ENCODE assay signal across 29 cellular contexts in the genomic region with DNA sequence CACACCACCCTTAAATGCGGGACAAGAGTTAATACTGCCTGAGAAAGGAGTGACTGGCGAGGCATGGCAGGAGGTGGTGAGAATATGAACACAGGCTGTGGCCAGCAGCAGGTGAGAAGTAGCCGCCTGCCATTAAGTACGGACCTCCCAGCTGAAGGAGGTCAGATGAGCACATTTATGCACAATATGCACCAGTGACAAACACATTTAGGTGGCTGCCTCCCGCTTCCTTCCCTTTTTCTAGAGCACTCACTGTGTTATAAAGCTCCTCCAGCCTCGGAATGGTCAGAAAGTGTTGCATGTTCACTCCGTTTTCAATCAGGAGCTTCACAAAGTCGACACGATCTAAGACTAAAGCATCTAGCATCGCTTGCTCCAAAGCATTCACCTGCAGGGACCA. TPM values are rescaled to one million over a fixed set of nuclear protein-coding genes. Genes with fewer than 3 reads are reported as not detected.
A peak's percentile ranks its signal among the peaks of the same experiment; 100 is the strongest.
DNase-seq lines count a peak whose midpoint lies in the region; ATAC-seq and TF ChIP-seq lines count a peak whose summit lies in the region.
"Had no signal": no experiment of that assay in that cellular context is flagged by ENCODE, and none has a peak within 500 bp of the region (broad histone marks: within the 10 kb centered on the region; RNA-seq: fewer than 3 reads in every experiment).

No MANE protein-coding gene starts in this region.

- H4K20me1 ChIP-seq in BLaER1 = no peaks in the 10 kb centered on the region
- H4K20me1 ChIP-seq in H9 (ENCODE audit: control insufficient read depth, insufficient read depth, insufficient read length) = no peaks in the 10 kb centered on the region

- H3K79me2 ChIP-seq in H9 (ENCODE audit: insufficient read depth, low read length) = no peaks in the 10 kb centered on the region

- no peak overlapping the region for H3K56ac ChIP-seq in H9 (ENCODE audit: insufficient read length, low read depth, low read length)

- H3K9me3 Mint-ChIP-seq in IgD-negative memory B cell = peaks cover 0 to under 1% (median 0%) of the 10 kb centered on the region in 3 donors
- no peaks in the 10 kb centered on the region for H3K9me3 Mint-ChIP-seq in memory B cell
- H3K9me3 Mint-ChIP-seq in H9 = no peaks in the 10 kb centered on the region
- H3K9me3 Mint-ChIP-seq: activated CD4-positive, alpha-beta T cell treated with anti-CD3 and anti-CD28 coated beads, Interleukin-2, amount 10 ng/mL, durations not matched to agents 7 days and 5 days; CD4-positive, alpha-beta memory T cell; mesothelial cell of epicardium had no signal

- H4K5ac ChIP-seq in H9 (ENCODE audit: insufficient read length, low read depth, low read length) = no peak overlapping the region

- no peak overlapping the region for H2AFZ ChIP-seq in H9 (ENCODE audit: low read length)
- H2AFZ ChIP-seq: PC-9 had no signal

- H3K14ac ChIP-seq in H9 (ENCODE audit: insufficient read depth, low read length) = no peak overlapping the region

- H3K4me1 Mint-ChIP-seq in IgD-negative memory B cell (peaks cover 36 to 43% (median 41%) of the 10 kb centered on the region in 3 donors), memory B cell (peaks cover 33% of the 10 kb centered on the region), H9 (peaks cover 9 to 11% of the 10 kb centered on the region in 2 experiments)
- H3K4me1 Mint-ChIP-seq: mesothelial cell of epicardium had no signal

- no peaks in the 10 kb centered on the region for H3K79me1 ChIP-seq in H9 (ENCODE audit: insufficient read depth, low read depth, low read length, poor library complexity, severe bottlenecking)

- no peak overlapping the region for H3K18ac ChIP-seq in H9 (ENCODE audit: insufficient read length, low read depth, low read length)

- DNase-seq in SKM-1 treated with dmso at 0.1 percent for 144 hours (lab: John Stamatoyannopoulos, UW; ENCODE audit: unreplicated experiment) (peak; percentile 69), memory B cell (ENCODE audit: low spot score in 2 of 2) (no peak), transverse colon (no peak), NCI-H146 treated with DMSO at 0.1 percent for 48 hours (lab: John Stamatoyannopoulos, UW; ENCODE audit: unreplicated experiment) (no peak), H9 (no peak)
- DNase-seq: ACHN; activated CD4-positive, alpha-beta T cell treated with anti-CD3 and anti-CD28 coated beads, Interleukin-2, amount 10 ng/mL, durations not matched to agents 7 days and 5 days; activated T-cell treated with anti-CD3 and anti-CD28 coated beads for 4 hours; anterior cingulate cortex; caudate nucleus; CD4-positive, alpha-beta memory T cell; DMS53; dorsolateral prefrontal cortex; left cardiac atrium; NCI-H1436; NCI-H2171; PC-9; small intestine; stimulated activated CD4-positive, alpha-beta T cell treated with anti-CD3 and anti-CD28 coated beads, Interleukin-2, amount 100 ng/mL, for 48 hours; T1000; uterus had no signal

- peaks cover 2% of the 10 kb centered on the region for H3K36me3 Mint-ChIP-seq in IgD-negative memory B cell
- H3K36me3 Mint-ChIP-seq in memory B cell = no peaks in the 10 kb centered on the region
- H3K36me3 Mint-ChIP-seq in H9 (ENCODE audit: insufficient read depth in 1 of 3, low read depth in 3 of 3) = no peaks in the 10 kb centered on the region
- H3K36me3 Mint-ChIP-seq: CD4-positive, alpha-beta memory T cell; mesothelial cell of epicardium had no signal

- H3K23me2 ChIP-seq in H9 (ENCODE audit: insufficient read length, low read depth, low read length, poor library complexity, severe bottlenecking) = no peaks in the 10 kb centered on the region

- H3T11ph ChIP-seq in H9 (ENCODE audit: low read length) = no peak overlapping the region

- H3K9me3 ChIP-seq in BLaER1 (no peaks in the 10 kb centered on the region), transverse colon (no peaks in the 10 kb centered on the region), H9 (ENCODE audit: control insufficient read depth, low read depth, low read length) (no peaks in the 10 kb centered on the region)
- H3K9me3 ChIP-seq: esophagus muscularis mucosa, gastroesophageal sphincter, uterus had no signal

- TF ChIP-seq POLR2A in transverse colon (IDR thresholded peaks at IDR 0.05) = no peak

- TF ChIP-seq EP300 in transverse colon (IDR thresholded peaks at IDR 0.05; ENCODE audit: low read depth) = no peak

- in situ Hi-C loops in transverse colon (cut with MboI; ENCODE audit: low pct_ligation_motif_present in 1 of 4, low pct_unique_long_range_greater_than_20kb in 1 of 4, low sequenced_read_pairs in 3 of 4) = no loop called here

- H3K9ac ChIP-seq in BLaER1 (no peak overlapping the region), H9 (ENCODE audit: extremely low read depth, insufficient read length, low read length) (no peak overlapping the region)

- no peak overlapping the region for H3K23ac ChIP-seq in H9 (ENCODE audit: insufficient read length, low read depth, low read length)

- peak overlapping the region in 3 of 4 donors; percentile 46 to 89 (median 87) for H3K4me3 Mint-ChIP-seq in IgD-negative memory B cell
- H3K4me3 Mint-ChIP-seq in memory B cell = peak overlapping the region; percentile 62
- H3K4me3 Mint-ChIP-seq in H9 = no peak overlapping the region
- H3K4me3 Mint-ChIP-seq: activated CD4-positive, alpha-beta T cell treated with anti-CD3 and anti-CD28 coated beads, Interleukin-2, amount 10 ng/mL, durations not matched to agents 7 days and 5 days; CD4-positive, alpha-beta memory T cell; mesothelial cell of epicardium had no signal

- H3K27me3 Mint-ChIP-seq in IgD-negative memory B cell (no peaks in the 10 kb centered on the region), memory B cell (no peaks in the 10 kb centered on the region), H9 (ENCODE audit: low read depth) (peaks cover 2% of the 10 kb centered on the region)

- TF ChIP-seq CTCF in transverse colon (IDR thresholded peaks at IDR 0.05) (no peak), H9 (conservative IDR thresholded peaks at IDR 0.05) (no peak)

- H2BK15ac ChIP-seq in H9 (ENCODE audit: low read depth, low read length) = no peak overlapping the region

- H2BK120ac ChIP-seq in H9 (ENCODE audit: low read depth, low read length, poor library complexity, severe bottlenecking) = no peak overlapping the region

- no peak overlapping the region for H2AK5ac ChIP-seq in H9 (ENCODE audit: insufficient read length, low read length)

- H3K4me2 ChIP-seq in BLaER1 (peak overlapping the region; percentile 63), H9 (ENCODE audit: insufficient read depth, insufficient read length, low read length) (no peak overlapping the region)
- H3K4me2 ChIP-seq: PC-9 had no signal

- H3K27ac ChIP-seq in BLaER1 (no peak overlapping the region), transverse colon (no peak overlapping the region), H9 (ENCODE audit: insufficient read length, low read depth, low read length) (no peak overlapping the region)
- H3K27ac ChIP-seq: dorsolateral prefrontal cortex, esophagus muscularis mucosa, gastroesophageal sphincter, PC-9, uterus had no signal

- 59 to 82% methylated on average over 9 to 10 of the region's 10 CpGs for WGBS in transverse colon (ENCODE audit: low coverage in 1 of 2), 2 donors
- WGBS in H9 (ENCODE audit: extremely low coverage, insufficient read length, low lambda C conversion rate) = no CpG with 5 or more reads among the region's 10 CpGs

- H4K8ac ChIP-seq in H9 (replicated peaks; ENCODE audit: insufficient read length, low read depth, low read length) = no peak overlapping the region

- H3K4me3 ChIP-seq in BLaER1 (no peak overlapping the region), transverse colon (no peak overlapping the region)
- H3K4me3 ChIP-seq: dorsolateral prefrontal cortex, esophagus muscularis mucosa, gastroesophageal sphincter, PC-9, uterus had no signal

- H3K4me1 ChIP-seq in BLaER1 (peaks cover 22% of the 10 kb centered on the region), transverse colon (no peaks in the 10 kb centered on the region), H9 (ENCODE audit: insufficient read depth, low read length) (no peaks in the 10 kb centered on the region; the same call in 1 of the 2 replicates)
- H3K4me1 ChIP-seq: esophagus muscularis mucosa, gastroesophageal sphincter, uterus had no signal

- H3K36me3 ChIP-seq in BLaER1 = no peaks in the 10 kb centered on the region
- no peaks in the 10 kb centered on the region for H3K36me3 ChIP-seq in transverse colon
- H3K36me3 ChIP-seq: esophagus muscularis mucosa, gastroesophageal sphincter, uterus had no signal

- no peak overlapping the region for H2BK20ac ChIP-seq in H9 (ENCODE audit: low read depth, low read length, poor library complexity, severe bottlenecking)

- H3K27ac Mint-ChIP-seq in IgD-negative memory B cell (peak overlapping the region in 2 of 3 donors; percentile 88 to 93), memory B cell (peak overlapping the region; percentile 65), H9 (no peak overlapping the region)
- H3K27ac Mint-ChIP-seq: activated CD4-positive, alpha-beta T cell treated with anti-CD3 and anti-CD28 coated beads, Interleukin-2, amount 10 ng/mL, durations not matched to agents 7 days and 5 days; CD4-positive, alpha-beta memory T cell; mesothelial cell of epicardium had no signal

- H4K91ac ChIP-seq in H9 (ENCODE audit: insufficient read length, low read depth, low read length) = no peak overlapping the region

- intact Hi-C loops in transverse colon (cut with DNase I; ENCODE audit: low total_unique reads) = no loop called here

- H2BK12ac ChIP-seq in H9 (ENCODE audit: insufficient read length, low read depth, low read length) = no peak overlapping the region

- ATAC-seq in memory B cell (ENCODE audit: low read depth) = peak; percentile 63
- no peak for ATAC-seq in GM19463 (IDR thresholded peaks at IDR 0.05; ENCODE audit: unreplicated experiment)
- ATAC-seq: gastroesophageal sphincter had no signal

- H3K4ac ChIP-seq in H9 (ENCODE audit: low read depth, low read length) = no peak overlapping the region

- H3K27me3 ChIP-seq in BLaER1 (no peaks in the 10 kb centered on the region), transverse colon (no peaks in the 10 kb centered on the region), H9 (ENCODE audit: insufficient read depth, low read length) (no peaks in the 10 kb centered on the region)
- H3K27me3 ChIP-seq: dorsolateral prefrontal cortex, esophagus muscularis mucosa, gastroesophageal sphincter, uterus had no signal

- H2BK5ac ChIP-seq in H9 (ENCODE audit: insufficient read length, low read length) = no peak overlapping the region

RNA-seq across cellular contexts. Expression of gene TRPM1, which starts 52.4 kb away (rescaled TPM):
- not detected for polyA plus RNA-seq in IgD-negative memory B cell
- total RNA-seq in transverse colon (not detected), H9 (2021) (not detected in 2 replicates)
- total RNA-seq: activated CD4-positive, alpha-beta T cell treated with anti-CD3 and anti-CD28 coated beads, Interleukin-2, amount 10 ng/mL, durations not matched to agents 7 days and 5 days; CD4-positive, alpha-beta memory T cell; esophagus muscularis mucosa; gastroesophageal sphincter; HT1080; mesothelial cell of epicardium; PC-9; subcutaneous adipose tissue; uterus had no signal
- polyA plus RNA-seq: CD4-positive, alpha-beta memory T cell had no signal

RNA-seq across cellular contexts. Expression of gene MTMR10, which starts 57.7 kb away (rescaled TPM):
- polyA plus RNA-seq in IgD-negative memory B cell = 15.5 TPM
- total RNA-seq in transverse colon (10 to 100 TPM; 11.1 to 40.8 (median 32.7) TPM), H9 (2021) (20.4 and 23.2 TPM in 2 replicates)

Comparison
In these comparisons a context has a peak if more than half of its experiments do, and no peak if none do; other contexts are left out.
1. H3K27ac Mint-ChIP-seq: peak in IgD-negative memory B cell (2 of 3) and memory B cell (single experiment); none in H9 (0 of 3).
2. H3K4me3 Mint-ChIP-seq: peak in IgD-negative memory B cell (3 of 4) and memory B cell (single experiment); none in H9 (0 of 2).